22 cellular contexts compared by ENCODE assay signal in the genomic region with DNA sequence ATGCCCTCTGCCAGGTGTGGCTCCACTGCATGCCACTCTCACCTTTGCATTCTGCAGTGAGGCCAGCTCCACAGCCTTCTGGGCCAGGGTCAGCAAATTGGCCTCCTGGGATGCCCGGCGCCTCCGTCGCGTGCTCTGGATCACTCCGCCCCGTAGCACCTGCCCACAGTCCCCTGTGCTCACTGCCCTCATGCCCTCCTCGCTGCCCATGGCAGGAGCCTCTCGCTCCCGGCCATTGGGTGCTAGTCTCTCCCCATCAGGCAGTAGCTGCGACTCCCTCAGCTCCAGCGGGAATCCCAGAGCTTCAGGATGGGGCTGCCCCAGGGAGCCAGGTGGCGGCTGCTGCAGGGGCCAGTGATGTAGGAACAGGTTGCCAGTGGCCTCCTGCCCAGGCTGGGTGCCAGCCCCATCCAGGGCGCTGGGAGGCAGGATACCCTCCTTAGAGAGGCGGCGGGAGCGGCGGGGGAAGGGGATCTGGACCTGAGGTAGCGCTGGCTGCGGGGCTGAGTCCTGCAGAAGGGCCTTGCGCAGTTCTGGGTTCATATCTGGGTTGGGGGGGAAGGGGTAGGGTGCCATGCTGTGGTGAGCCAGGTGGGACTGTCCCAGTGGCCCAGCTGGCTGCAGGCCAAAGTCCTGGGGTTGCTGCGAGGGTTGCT. TPM values are rescaled to one million over a fixed set of nuclear protein-coding genes. Genes with fewer than 3 reads are reported as not detected.
DNase-seq lines count a peak whose midpoint lies in the region; ATAC-seq and TF ChIP-seq lines count a peak whose summit lies in the region.
"Had no signal": no experiment of that assay in that cellular context is flagged by ENCODE, and none has a peak within 500 bp of the region (broad histone marks: within the 10 kb centered on the region; RNA-seq: fewer than 3 reads in every experiment).

No MANE protein-coding gene starts in this region.

- H3K9me3 Mint-ChIP-seq in activated naive CD8-positive, alpha-beta T cell (ENCODE audit: low read depth): no peaks in the 10 kb centered on the region
- no peaks in the 10 kb centered on the region for H3K9me3 Mint-ChIP-seq in activated naive CD8-positive, alpha-beta T cell treated with anti-CD3 and anti-CD28 coated beads, Interleukin-2, amount 50 U/mL, for 24 hours
- H3K9me3 Mint-ChIP-seq: activated naive CD4-positive, alpha-beta T cell treated with anti-CD3 and anti-CD28 coated beads, Interleukin-2, amount 50 U/mL, for 24 hours had no signal

- intact Hi-C loops in right lobe of liver (cut with DNase I): no loop called here

- H3K27ac Mint-ChIP-seq in activated naive CD8-positive, alpha-beta T cell: peak overlapping the region; percentile 22
- H3K27ac Mint-ChIP-seq in activated naive CD8-positive, alpha-beta T cell treated with anti-CD3 and anti-CD28 coated beads, Interleukin-2, amount 50 U/mL, for 24 hours: no peak overlapping the region

- H3K4me1 ChIP-seq in right lobe of liver (peaks cover 2 to 36% (median 21%) of the 10 kb centered on the region in 4 donors), thoracic aorta (ENCODE audit: control insufficient read depth in 1 of 2, low read depth in 2 of 2) (peaks cover 43 to 53% of the 10 kb centered on the region in 2 donors)

- no peak for ATAC-seq in activated naive CD8-positive, alpha-beta T cell treated with anti-CD3 and anti-CD28 coated beads, Interleukin-2, amount 50 U/mL, for 24 hours
- ATAC-seq in right lobe of liver: no peak
- ATAC-seq in thoracic aorta (ENCODE audit: insufficient number of reproducible peaks, low FRiP score, low read depth): no peak
- ATAC-seq: PC-3, sciatic nerve had no signal

- DNase-seq in activated naive CD8-positive, alpha-beta T cell treated with anti-CD3 and anti-CD28 coated beads, Interleukin-2, amount 50 U/mL, for 24 hours: no peak
- DNase-seq in right lobe of liver: peak in 2 of 3 donors; percentile 48 to 52
- DNase-seq in thoracic aorta (ENCODE audit: low spot score): no peak
- no peak for DNase-seq in COR-L47 (lab: John Stamatoyannopoulos, UW)
- no peak for DNase-seq in cortex of kidney (lab: John Stamatoyannopoulos, UW)
- no peak for DNase-seq in caudate nucleus (lab: John Stamatoyannopoulos, UW)
- DNase-seq: activated T-cell treated with anti-CD3 and anti-CD28 coated beads, Interleukin-2, amount 50 U/mL, for 1 hour; brain microvascular endothelial cell; DND-41; H7; KG1; kidney; NCI-H1092; PC-3; SK-N-SH; thyroid gland had no signal

- no peak for TF ChIP-seq CTCF in VCaP (conservative IDR thresholded peaks at IDR 0.05)
- no peak for TF ChIP-seq CTCF in right lobe of liver (IDR thresholded peaks at IDR 0.05)
- no peak for TF ChIP-seq CTCF in thoracic aorta (IDR thresholded peaks at IDR 0.05)

- peaks cover 3% of the 10 kb centered on the region for H3K36me3 Mint-ChIP-seq in activated naive CD8-positive, alpha-beta T cell
- H3K36me3 Mint-ChIP-seq in activated naive CD8-positive, alpha-beta T cell treated with anti-CD3 and anti-CD28 coated beads, Interleukin-2, amount 50 U/mL, for 24 hours (ENCODE audit: low read depth): peaks cover 30% of the 10 kb centered on the region

- H3K27ac ChIP-seq in VCaP: peak overlapping the region; percentile 18; the same call in 1 of the 2 replicates
- H3K27ac ChIP-seq in right lobe of liver: no peak overlapping the region
- peak overlapping the region; percentile 73 to 89 for H3K27ac ChIP-seq in thoracic aorta
- no peak overlapping the region for H3K27ac ChIP-seq in caudate nucleus (ENCODE audit: low read depth, low read length)
- H3K27ac ChIP-seq: brain microvascular endothelial cell, neutrophil had no signal

- no peak overlapping the region for H3K4me3 Mint-ChIP-seq in activated naive CD8-positive, alpha-beta T cell
- no peak overlapping the region for H3K4me3 Mint-ChIP-seq in activated naive CD8-positive, alpha-beta T cell treated with anti-CD3 and anti-CD28 coated beads, Interleukin-2, amount 50 U/mL, for 24 hours
- H3K4me3 Mint-ChIP-seq: activated naive CD4-positive, alpha-beta T cell treated with anti-CD3 and anti-CD28 coated beads, Interleukin-2, amount 50 U/mL, for 24 hours had no signal

- H3K4me3 ChIP-seq in right lobe of liver (no peak overlapping the region), thoracic aorta (no peak overlapping the region)
- H3K4me3 ChIP-seq: dorsolateral prefrontal cortex, thyroid gland had no signal

- H3K27me3 ChIP-seq in right lobe of liver: no peaks in the 10 kb centered on the region
- no peaks in the 10 kb centered on the region for H3K27me3 ChIP-seq in thoracic aorta (replicated peaks; ENCODE audit: insufficient read depth)
- H3K27me3 ChIP-seq: brain microvascular endothelial cell, dorsolateral prefrontal cortex, neutrophil, thyroid gland had no signal

- no peaks in the 10 kb centered on the region for H3K27me3 Mint-ChIP-seq in activated naive CD8-positive, alpha-beta T cell
- no peaks in the 10 kb centered on the region for H3K27me3 Mint-ChIP-seq in activated naive CD8-positive, alpha-beta T cell treated with anti-CD3 and anti-CD28 coated beads, Interleukin-2, amount 50 U/mL, for 24 hours
- H3K27me3 Mint-ChIP-seq: activated naive CD4-positive, alpha-beta T cell treated with anti-CD3 and anti-CD28 coated beads, Interleukin-2, amount 50 U/mL, for 24 hours had no signal

- H3K36me3 ChIP-seq in right lobe of liver: peaks cover 11 to 28% (median 19%) of the 10 kb centered on the region in 4 donors
- peaks cover 35% of the 10 kb centered on the region for H3K36me3 ChIP-seq in thoracic aorta

- peaks cover 52% of the 10 kb centered on the region for H3K4me1 Mint-ChIP-seq in activated naive CD8-positive, alpha-beta T cell (ENCODE audit: low read depth)
- peaks cover 40% of the 10 kb centered on the region for H3K4me1 Mint-ChIP-seq in activated naive CD8-positive, alpha-beta T cell treated with anti-CD3 and anti-CD28 coated beads, Interleukin-2, amount 50 U/mL, for 24 hours

- TF ChIP-seq POLR2A in right lobe of liver (IDR thresholded peaks at IDR 0.05): no peak

- H3K9me3 ChIP-seq in right lobe of liver: no peaks in the 10 kb centered on the region
- no peaks in the 10 kb centered on the region for H3K9me3 ChIP-seq in thoracic aorta
- H3K9me3 ChIP-seq: neutrophil, SK-N-SH, thyroid gland had no signal

- 100% methylated on average over 2 of the region's 22 CpGs for WGBS in right lobe of liver (ENCODE audit: insufficient coverage, low coverage, low lambda C conversion rate, missing lambda C conversion rate)

RNA-seq across cellular contexts. Expression of a gene that starts 24.5 kb away (rescaled TPM):
- total RNA-seq in right lobe of liver (1 to 10 TPM; 1.7 to 7.6 (median 3.7) TPM), thoracic aorta (10 to 100 TPM; 27.3 to 37.4 TPM)

Comparison
In these comparisons a context has a peak if more than half of its experiments do, and no peak if none do; other contexts are left out.
1. DNase-seq: peak in right lobe of liver (2 of 3); none in activated naive CD8-positive, alpha-beta T cell treated with anti-CD3 and anti-CD28 coated beads, Interleukin-2, amount 50 U/mL, for 24 hours (single experiment), thoracic aorta (single experiment), COR-L47 (single experiment), cortex of kidney (single experiment) and caudate nucleus (0 of 61).
2. H3K27ac ChIP-seq: peak in VCaP (single experiment) and thoracic aorta (2 of 2); none in right lobe of liver (0 of 3) and caudate nucleus (single experiment).